Comparison of ENCODE assay signal across 23 cellular contexts in genomic region chr2:231344851-231345250, GRCh38. TPM values are rescaled to one million over a fixed set of nuclear protein-coding genes. Genes with fewer than 3 reads are reported as not detected.
DNase-seq lines count a peak whose midpoint lies in the region; ATAC-seq, FAIRE-seq and TF ChIP-seq lines count a peak whose summit lies in the region.
"Had no signal": no experiment of that assay in that cellular context is flagged by ENCODE, and none has a peak within 500 bp of the region (broad histone marks: within the 10 kb centered on the region; RNA-seq: fewer than 3 reads in every experiment).

No MANE protein-coding gene starts in this region.

- ATAC-seq in natural killer cell treated with Interleukin-12 subunit alpha and Interleukin-12 subunit beta and Interleukin-15 and Interleukin-18, amount 100 ng/mL, for 72 hours = no peak
- ATAC-seq in natural killer cell = no peak
- ATAC-seq in activated CD4-positive, alpha-beta T cell treated with anti-CD3 and anti-CD28 coated beads for 36 hours = no peak
- ATAC-seq: HCT116 had no signal

- H3K79me2 ChIP-seq in hepatocyte = no peaks in the 10 kb centered on the region

- H3K4me1 ChIP-seq in kidney (ENCODE audit: control insufficient read depth in 1 of 2, insufficient read depth in 1 of 2, low read depth in 1 of 2, low read length in 2 of 2) = no peaks in the 10 kb centered on the region
- H3K4me1 ChIP-seq in hepatocyte (ENCODE audit: insufficient read depth) = no peaks in the 10 kb centered on the region

- no peaks in the 10 kb centered on the region for H3K36me3 ChIP-seq in kidney (ENCODE audit: control insufficient read depth in 1 of 2, insufficient read depth in 2 of 2, low read length in 2 of 2)
- H3K36me3 ChIP-seq in hepatocyte (replicated peaks; ENCODE audit: insufficient read depth, low read depth) = no peaks in the 10 kb centered on the region

- CTCF ChIA-PET in RWPE1 (lab: Yijun Ruan, JAX) = interaction anchor here (0.6 kb wide), 1 partner anchor 115 kb away, joined by 3 read pairs; no protein-coding TSS in a partner anchor
- CTCF ChIA-PET in activated CD4-positive, alpha-beta T cell treated with anti-CD3 and anti-CD28 coated beads for 36 hours (lab: Charles Lee) = interaction anchor here (0.7 kb wide), 1 partner anchor 48 kb away, joined by 4 read pairs; no protein-coding TSS in a partner anchor

- H3K9me3 ChIP-seq in kidney (ENCODE audit: control insufficient read depth in 1 of 2, low read length in 2 of 2) (no peaks in the 10 kb centered on the region), hepatocyte (ENCODE audit: low read depth) (no peaks in the 10 kb centered on the region)
- H3K9me3 ChIP-seq: SK-N-SH had no signal

- H3K4me3 Mint-ChIP-seq in natural killer cell treated with Interleukin-12 subunit alpha and Interleukin-12 subunit beta and Interleukin-15 and Interleukin-18, amount 100 ng/mL, for 72 hours = no peak overlapping the region
- H3K4me3 Mint-ChIP-seq in natural killer cell = no peak overlapping the region
- H3K4me3 Mint-ChIP-seq in activated CD4-positive, alpha-beta T cell treated with anti-CD3 and anti-CD28 coated beads for 36 hours = no peak overlapping the region
- H3K4me3 Mint-ChIP-seq: CD4-positive, alpha-beta T cell had no signal

- H3K9me2 ChIP-seq in hepatocyte (replicated peaks; ENCODE audit: insufficient read depth) = no peaks in the 10 kb centered on the region
- H3K9me2 ChIP-seq: SK-N-SH had no signal

- no peaks in the 10 kb centered on the region for H3K4me1 Mint-ChIP-seq in natural killer cell treated with Interleukin-12 subunit alpha and Interleukin-12 subunit beta and Interleukin-15 and Interleukin-18, amount 100 ng/mL, for 72 hours (ENCODE audit: low read depth in 2 of 2)
- H3K4me1 Mint-ChIP-seq in natural killer cell = no peaks in the 10 kb centered on the region
- H3K4me1 Mint-ChIP-seq in activated CD4-positive, alpha-beta T cell treated with anti-CD3 and anti-CD28 coated beads for 36 hours = no peaks in the 10 kb centered on the region

- FAIRE-seq in kidney (lab: Jason Lieb, UNC) = no peak

- H3K4me3 ChIP-seq in coronary artery (no peak overlapping the region), kidney (ENCODE audit: low read length in 2 of 2) (no peak overlapping the region), hepatocyte (no peak overlapping the region)
- H3K4me3 ChIP-seq: PC-9 had no signal

- WGBS in hepatocyte (ENCODE audit: low lambda C conversion rate, missing lambda C conversion rate) = 92% methylated on average over 8 of the region's 8 CpGs

- no peaks in the 10 kb centered on the region for H3K9me3 Mint-ChIP-seq in natural killer cell treated with Interleukin-12 subunit alpha and Interleukin-12 subunit beta and Interleukin-15 and Interleukin-18, amount 100 ng/mL, for 72 hours
- no peaks in the 10 kb centered on the region for H3K9me3 Mint-ChIP-seq in natural killer cell
- H3K9me3 Mint-ChIP-seq in activated CD4-positive, alpha-beta T cell treated with anti-CD3 and anti-CD28 coated beads for 36 hours (ENCODE audit: low read depth) = no peaks in the 10 kb centered on the region
- H3K9me3 Mint-ChIP-seq: CD4-positive, alpha-beta T cell had no signal

- H4K20me1 ChIP-seq in hepatocyte (ENCODE audit: insufficient read depth, poor library complexity, severe bottlenecking) = no peaks in the 10 kb centered on the region

- H3K27me3 ChIP-seq in hepatocyte = no peaks in the 10 kb centered on the region

- H3K27ac ChIP-seq in coronary artery (no peak overlapping the region), kidney (ENCODE audit: low read depth in 2 of 2, low read length in 2 of 2) (no peak overlapping the region), RWPE1 (no peak overlapping the region), hepatocyte (no peak overlapping the region)
- H3K27ac ChIP-seq: PC-9 had no signal

- TF ChIP-seq CTCF in natural killer cell (IDR thresholded peaks at IDR 0.05) (no peak), coronary artery (IDR thresholded peaks at IDR 0.05) (no peak), kidney (IDR thresholded peaks at IDR 0.05; ENCODE audit: borderline replicate concordance, extremely low read depth, insufficient read depth) (no peak), RWPE1 (conservative IDR thresholded peaks at IDR 0.05; ENCODE audit: low read depth) (no peak), hepatocyte (IDR thresholded peaks at IDR 0.05; ENCODE audit: poor library complexity) (no peak)

- intact Hi-C loops in natural killer cell (cut with micrococcal nuclease) = no loop called here
- intact Hi-C loops in kidney (cut with DNase I) = no loop called here
- intact Hi-C loops in activated CD4-positive, alpha-beta T cell treated with anti-CD3 and anti-CD28 coated beads for 36 hours (cut with DNase I, micrococcal nuclease) = no loop called here

- peaks cover 0 to 2% of the 10 kb centered on the region in 2 donors for H3K27me3 Mint-ChIP-seq in natural killer cell treated with Interleukin-12 subunit alpha and Interleukin-12 subunit beta and Interleukin-15 and Interleukin-18, amount 100 ng/mL, for 72 hours
- no peaks in the 10 kb centered on the region for H3K27me3 Mint-ChIP-seq in natural killer cell (ENCODE audit: low read depth in 2 of 2)
- no peaks in the 10 kb centered on the region for H3K27me3 Mint-ChIP-seq in activated CD4-positive, alpha-beta T cell treated with anti-CD3 and anti-CD28 coated beads for 36 hours
- H3K27me3 Mint-ChIP-seq: CD4-positive, alpha-beta T cell had no signal

- no peaks in the 10 kb centered on the region for H3K36me3 Mint-ChIP-seq in natural killer cell treated with Interleukin-12 subunit alpha and Interleukin-12 subunit beta and Interleukin-15 and Interleukin-18, amount 100 ng/mL, for 72 hours
- H3K36me3 Mint-ChIP-seq in natural killer cell = no peaks in the 10 kb centered on the region
- no peaks in the 10 kb centered on the region for H3K36me3 Mint-ChIP-seq in activated CD4-positive, alpha-beta T cell treated with anti-CD3 and anti-CD28 coated beads for 36 hours (ENCODE audit: low read depth)

- DNase-seq in natural killer cell treated with Interleukin-12 subunit alpha and Interleukin-12 subunit beta and Interleukin-15 and Interleukin-18, amount 100 ng/mL, for 72 hours (ENCODE audit: low spot score) = peak; percentile 15
- DNase-seq in natural killer cell (no peak), coronary artery (ENCODE audit: low spot score) (peak; percentile 12), kidney (peak; percentile 12), NOMO-1 treated with DMSO at 0.1 percent for 48 hours (lab: John Stamatoyannopoulos, UW; ENCODE audit: unreplicated experiment) (no peak), RWPE1 (ENCODE audit: low spot score) (no peak), hepatocyte (ENCODE audit: low spot score) (no peak)
- DNase-seq in activated CD4-positive, alpha-beta T cell treated with anti-CD3 and anti-CD28 coated beads for 36 hours = no peak
- DNase-seq: CD4-positive, alpha-beta T cell; COR-L47; DMS53; IMR-90; KG1; MM.1S; NCI-H2029; NCI-H446; NCI-H524 treated with DMSO at 0.1 percent for 48 hours; NCI-H774; PC-9; SIG-M5; SK-N-SH had no signal

- POLR2A ChIA-PET in RWPE1 (lab: Yijun Ruan, JAX; ENCODE audit: low non-redundant PET) = no interaction called here
- POLR2A ChIA-PET in activated CD4-positive, alpha-beta T cell treated with anti-CD3 and anti-CD28 coated beads for 36 hours (lab: Charles Lee) = no interaction called here

- H3K4me2 ChIP-seq in hepatocyte = no peak overlapping the region
- H3K4me2 ChIP-seq: PC-9, SK-N-SH had no signal

- peak overlapping the region in 1 of 2 donors; percentile 55 for H3K27ac Mint-ChIP-seq in natural killer cell treated with Interleukin-12 subunit alpha and Interleukin-12 subunit beta and Interleukin-15 and Interleukin-18, amount 100 ng/mL, for 72 hours
- no peak overlapping the region for H3K27ac Mint-ChIP-seq in natural killer cell
- no peak overlapping the region for H3K27ac Mint-ChIP-seq in activated CD4-positive, alpha-beta T cell treated with anti-CD3 and anti-CD28 coated beads for 36 hours
- H3K27ac Mint-ChIP-seq: CD4-positive, alpha-beta T cell had no signal

- no peak overlapping the region for H2AFZ ChIP-seq in hepatocyte
- H2AFZ ChIP-seq: PC-9 had no signal

- no peak overlapping the region for H3K9ac ChIP-seq in kidney (ENCODE audit: low read length in 2 of 2)
- H3K9ac ChIP-seq: SK-N-SH had no signal

RNA-seq across cellular contexts. Expression of gene B3GNT7, which starts 50.7 kb away (rescaled TPM):
- total RNA-seq in natural killer cell treated with Interleukin-12 subunit alpha and Interleukin-12 subunit beta and Interleukin-15 and Interleukin-18, amount 100 ng/mL, for 72 hours = 10 to 100 TPM; 12.6 to 20.1 TPM
- total RNA-seq in natural killer cell (100 to 1,000 TPM in 2 of 3 donors, 10 to 100 TPM in 1; 87.5 to 151 (median 113) TPM), kidney (9.3 TPM), hepatocyte (4.0 and 6.2 TPM in 2 replicates)
- polyA plus RNA-seq in kidney (ENCODE audit: insufficient read depth, low read depth, low replicate concordance) (2.4 TPM), hepatocyte (2.3 and 4.3 TPM in 2 replicates)
- not detected for total RNA-seq in activated CD4-positive, alpha-beta T cell treated with anti-CD3 and anti-CD28 coated beads for 36 hours
- total RNA-seq: A172 had no signal

Comparison
In these comparisons a context has a peak if more than half of its experiments do, and no peak if none do; other contexts are left out.
1. DNase-seq: peak in natural killer cell treated with Interleukin-12 subunit alpha and Interleukin-12 subunit beta and Interleukin-15 and Interleukin-18, amount 100 ng/mL, for 72 hours (single experiment), coronary artery (single experiment) and kidney (single experiment); none in natural killer cell (single experiment), NOMO-1 treated with DMSO at 0.1 percent for 48 hours (single experiment), RWPE1 (single experiment), hepatocyte (single experiment) and activated CD4-positive, alpha-beta T cell treated with anti-CD3 and anti-CD28 coated beads for 36 hours (single experiment).